Comparison of ENCODE assay signal across 23 cellular contexts in genomic region chr12:52132754-52133161, GRCh38. TPM values are rescaled to one million over a fixed set of nuclear protein-coding genes. Genes with fewer than 3 reads are reported as not detected.
DNase-seq lines count a peak whose midpoint lies in the region; ATAC-seq, FAIRE-seq and TF ChIP-seq lines count a peak whose summit lies in the region.
"Had no signal": no experiment of that assay in that cellular context is flagged by ENCODE, and none has a peak within 500 bp of the region (broad histone marks: within the 10 kb centered on the region; RNA-seq: fewer than 3 reads in every experiment).

No MANE protein-coding gene starts in this region.

- H3K4me1 Mint-ChIP-seq in T-helper 17 cell = no peaks in the 10 kb centered on the region
- H3K4me1 Mint-ChIP-seq: activated B cell treated with CpG ODN at 0.5 μM for 24 hours; activated naive CD8-positive, alpha-beta T cell treated with anti-CD3 and anti-CD28 coated beads for 36 hours had no signal

- intact Hi-C loops in gastrocnemius medialis (cut with DNase I; ENCODE audit: low total_unique reads) = no loop called here

- no peak overlapping the region for H3K4me3 ChIP-seq in gastrocnemius medialis
- H3K4me3 ChIP-seq: esophagus squamous epithelium, SJSA1, skin epidermis had no signal

- H3K9me3 ChIP-seq in gastrocnemius medialis = no peaks in the 10 kb centered on the region
- H3K9me3 ChIP-seq in T-helper 17 cell (ENCODE audit: control insufficient read depth, low read length, poor library complexity, severe bottlenecking) = no peaks in the 10 kb centered on the region
- H3K9me3 ChIP-seq: esophagus squamous epithelium, SJSA1 had no signal

- H3K4me1 ChIP-seq in gastrocnemius medialis = peaks cover 0 to 6% of the 10 kb centered on the region in 2 donors
- H3K4me1 ChIP-seq: SJSA1 had no signal

- TF ChIP-seq POLR2A in gastrocnemius medialis (IDR thresholded peaks at IDR 0.05) = no peak

- H3K27ac Mint-ChIP-seq in T-helper 17 cell = no peak overlapping the region
- H3K27ac Mint-ChIP-seq: activated B cell treated with CpG ODN at 0.5 μM for 24 hours; activated naive CD8-positive, alpha-beta T cell treated with anti-CD3 and anti-CD28 coated beads for 36 hours had no signal

- peak overlapping the region in 1 of 4 donors; percentile 50 for H3K27ac ChIP-seq in gastrocnemius medialis
- H3K27ac ChIP-seq: brain microvascular endothelial cell, SJSA1 had no signal

- TF ChIP-seq CTCF in D721Med (IDR thresholded peaks at IDR 0.05; ENCODE audit: insufficient read depth, missing control alignments) (no peak), gastrocnemius medialis (IDR thresholded peaks at IDR 0.05 in 4 of 5, conservative IDR thresholded peaks at IDR 0.05 in 1 of 5) (no peak), GM20000 (IDR thresholded peaks at IDR 0.05; ENCODE audit: extremely low read depth, missing control alignments) (no peak)

- no peak for FAIRE-seq in D721Med (lab: Jason Lieb, UNC)
- FAIRE-seq: kidney had no signal

- no peak overlapping the region for H3K4me3 Mint-ChIP-seq in T-helper 17 cell
- H3K4me3 Mint-ChIP-seq: activated B cell treated with CpG ODN at 0.5 μM for 24 hours; activated naive CD8-positive, alpha-beta T cell treated with anti-CD3 and anti-CD28 coated beads for 36 hours had no signal

- no peaks in the 10 kb centered on the region for H3K27me3 ChIP-seq in gastrocnemius medialis
- H3K27me3 ChIP-seq: brain microvascular endothelial cell had no signal

- H3K36me3 Mint-ChIP-seq in T-helper 17 cell (ENCODE audit: low read depth) = peaks cover 3% of the 10 kb centered on the region
- H3K36me3 Mint-ChIP-seq: activated naive CD8-positive, alpha-beta T cell treated with anti-CD3 and anti-CD28 coated beads for 36 hours had no signal

- in situ Hi-C loops in gastrocnemius medialis (cut with MboI; ENCODE audit: low sequenced_read_pairs in 4 of 4) = no loop called here

- peak; percentile 57 for ATAC-seq in esophagus mucosa
- peak; percentile 79 to 87 for ATAC-seq in gastrocnemius medialis
- no peak for ATAC-seq in T-helper 17 cell

- DNase-seq in D721Med (ENCODE audit: insufficient read length, low spot score) (peak; percentile 2), MV-4-11 (lab: John Stamatoyannopoulos, UW) (peak; percentile 75), gastrocnemius medialis (peak; percentile 26 to 39), GM20000 (ENCODE audit: low spot score) (no peak), T-helper 17 cell (no peak)
- no peak for DNase-seq in activated CD4-positive, alpha-beta T cell treated with anti-CD3 and anti-CD28 coated beads, Interleukin-2, amount 50 U/mL, for 48 hours
- DNase-seq: activated B cell treated with CpG ODN at 0.5 μM for 24 hours; activated naive CD8-positive, alpha-beta T cell treated with anti-CD3 and anti-CD28 coated beads for 36 hours; brain microvascular endothelial cell; esophagus squamous epithelium; kidney; NCI-H1694; NCI-H345; NK-92 treated with Interleukin-12 subunit alpha and Interleukin-12 subunit beta, amount 100 ng/mL, for 24 hours; stimulated activated CD4-positive, alpha-beta T cell treated with anti-CD3 and anti-CD28 coated beads, Interleukin-4, amount 100 ng/mL, for 4 hours had no signal

- H3K36me3 ChIP-seq in gastrocnemius medialis = no peaks in the 10 kb centered on the region
- H3K36me3 ChIP-seq: brain microvascular endothelial cell, esophagus squamous epithelium, SJSA1 had no signal

- peaks cover 31% of the 10 kb centered on the region for H3K27me3 Mint-ChIP-seq in T-helper 17 cell

RNA-seq across cellular contexts. Expression of gene SMIM41, which starts 53.3 kb away (rescaled TPM):
- total RNA-seq in esophagus mucosa = not detected
- total RNA-seq in gastrocnemius medialis = not detected
- not detected for total RNA-seq in T-helper 17 cell
- total RNA-seq: activated B cell treated with CpG ODN at 0.5 μM for 24 hours; activated naive CD8-positive, alpha-beta T cell treated with anti-CD3 and anti-CD28 coated beads for 36 hours; HT1080; LHCN-M2; lung microvascular endothelial cell; SJSA1; T-helper 2 cell treated with Interferon-gamma antibody and Interleukin-4, amounts not matched to agents 100 ng/mL and 5 ng/mL, for 36 hours; temporal lobe had no signal

RNA-seq across cellular contexts. Expression of gene KRT80, which starts 59.1 kb away (rescaled TPM):
- total RNA-seq in esophagus mucosa (17.9 TPM), gastrocnemius medialis (under 1 TPM in 2 of 4 donors, not detected in 2; 0.13 to 0.26 TPM), T-helper 17 cell (not detected)
- total RNA-seq: activated B cell treated with CpG ODN at 0.5 μM for 24 hours; activated naive CD8-positive, alpha-beta T cell treated with anti-CD3 and anti-CD28 coated beads for 36 hours; T-helper 2 cell treated with Interferon-gamma antibody and Interleukin-4, amounts not matched to agents 100 ng/mL and 5 ng/mL, for 36 hours had no signal

Comparison
In these comparisons a context has a peak if more than half of its experiments do, and no peak if none do; other contexts are left out.
1. DNase-seq: peak in D721Med (single experiment), MV-4-11 (single experiment) and gastrocnemius medialis (2 of 2); none in activated CD4-positive, alpha-beta T cell treated with anti-CD3 and anti-CD28 coated beads, Interleukin-2, amount 50 U/mL, for 48 hours (0 of 2), GM20000 (single experiment) and T-helper 17 cell (0 of 3).
2. RNA of gene KRT80, which starts 59.1 kb away (total RNA-seq): 17.9 TPM in esophagus mucosa (single experiment); 0.13 to 0.26 TPM in gastrocnemius medialis and not detected in T-helper 17 cell; every median in the first group is over 10 times any median in the second.